In the genomic region with DNA sequence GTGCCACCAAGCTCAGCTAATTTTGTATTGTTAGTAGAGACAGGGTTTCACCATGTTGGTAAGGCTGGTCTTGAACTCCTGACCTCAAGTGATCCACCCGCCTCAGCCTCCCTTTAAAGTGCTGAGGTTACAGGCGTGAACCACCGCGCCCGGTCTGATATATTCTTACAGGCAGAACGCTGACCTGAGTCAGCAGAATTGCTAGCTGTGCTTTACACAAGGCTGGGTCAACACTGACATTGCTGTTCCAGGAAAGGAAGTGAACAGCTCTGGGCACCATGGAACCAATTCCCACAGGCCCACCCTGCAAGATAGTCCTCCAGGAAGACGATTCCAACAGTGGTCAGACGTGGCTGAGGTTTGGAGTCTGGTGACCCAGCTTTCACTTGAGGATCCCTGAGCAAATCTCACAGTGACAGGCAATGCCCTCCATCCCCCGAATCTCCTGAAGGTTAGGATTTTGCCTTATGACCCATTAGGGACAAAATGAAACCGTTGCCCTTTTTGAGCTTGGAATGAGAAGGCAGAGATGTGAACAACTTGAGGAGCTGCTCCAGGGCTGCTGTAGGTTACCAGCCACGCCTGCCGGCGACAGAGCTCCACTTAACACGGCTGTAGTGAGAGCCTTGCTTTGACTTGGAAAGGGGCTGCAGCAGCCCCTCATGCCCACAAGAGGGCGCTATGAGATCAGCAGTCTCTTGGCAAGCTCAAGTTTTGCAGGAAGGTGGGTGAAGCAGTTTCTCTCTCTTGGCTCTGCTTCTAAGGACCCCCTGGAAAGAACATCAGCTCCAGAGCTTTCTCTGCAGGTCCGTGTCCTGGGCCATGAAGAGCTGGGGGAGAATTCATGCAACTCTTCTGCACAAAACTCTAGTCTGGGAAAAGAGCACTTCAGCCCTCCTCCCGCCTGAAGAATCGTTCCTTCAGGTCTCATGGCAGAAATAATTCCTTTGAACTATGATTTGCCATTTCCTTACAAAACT, we compare ENCODE assay signal across 8 cellular contexts.
A peak's percentile ranks its signal among the peaks of the same experiment; 100 is the strongest.
DNase-seq lines count a peak whose midpoint lies in the region; ATAC-seq, FAIRE-seq and TF ChIP-seq lines count a peak whose summit lies in the region.

No MANE protein-coding gene starts in this region.

- H3K4me1 ChIP-seq in pancreas: no peaks in the 10 kb centered on the region
- peaks cover 9 to 54% (median 45%) of the 10 kb centered on the region in 4 donors for H3K4me1 ChIP-seq in tibial artery

- intact Hi-C loops in pancreas (cut with DNase I) (loop anchor here in 1 of 3 donors (10.0 kb wide), 1 partner anchor 115 kb away; no protein-coding TSS in a partner anchor), tibial artery (cut with DNase I; ENCODE audit: low total_unique reads) (loop anchor here (2.0 kb wide), 1 partner anchor 109 kb away; no protein-coding TSS in a partner anchor)

- H3K27me3 ChIP-seq in pancreas: no peaks in the 10 kb centered on the region
- peaks cover 0 to 3% of the 10 kb centered on the region in 2 donors for H3K27me3 ChIP-seq in tibial artery

- no peaks in the 10 kb centered on the region for H3K36me3 ChIP-seq in pancreas
- H3K36me3 ChIP-seq in tibial artery: no peaks in the 10 kb centered on the region

- TF ChIP-seq CTCF in C4-2B (conservative IDR thresholded peaks at IDR 0.05): peak; percentile 100
- peak; percentile 96 to 98 (median 97) for TF ChIP-seq CTCF in pancreas (IDR thresholded peaks at IDR 0.05)
- TF ChIP-seq CTCF in tibial artery (IDR thresholded peaks at IDR 0.05): peak; percentile 87 to 97

- DNase-seq in NCI-H1048 (lab: John Stamatoyannopoulos, UW): peak; percentile 6
- DNase-seq in SK-N-DZ (ENCODE audit: low spot score): peak; percentile 81
- peak; percentile 59 for DNase-seq in activated naive CD4-positive, alpha-beta T cell treated with anti-CD3 and anti-CD28 coated beads, Interleukin-2, amount 50 U/mL, for 16 hours
- peak; percentile 79 for DNase-seq in glomerular visceral epithelial cell (ENCODE audit: extremely low spot score)
- DNase-seq in pancreas: peak; percentile 55 to 87 (median 80)
- peak; percentile 74 to 86 for DNase-seq in tibial artery

- H3K9me3 ChIP-seq in pancreas (no peaks in the 10 kb centered on the region), tibial artery (no peaks in the 10 kb centered on the region)

- H3K27ac ChIP-seq in C4-2B (peak overlapping the region; percentile 3; the same call in 1 of the 2 replicates), pancreas (no peak overlapping the region), tibial artery (peak overlapping the region; percentile 81 to 84)

- ATAC-seq in GM21381 (IDR thresholded peaks at IDR 0.05; ENCODE audit: unreplicated experiment) (peak; percentile 84), pancreas (peak; percentile 90 to 94 (median 92))

- WGBS in pancreas, 2 donors: 28 to 29% methylated on average over 18 of the region's 18 CpGs

- H3K4me3 ChIP-seq in pancreas: peak overlapping the region in 2 of 4 donors; percentile 6 to 22
- no peak overlapping the region for H3K4me3 ChIP-seq in tibial artery

- FAIRE-seq in pancreas (lab: Jason Lieb, UNC): no peak

Comparison
In these comparisons a context has a peak if more than half of its experiments do, and no peak if none do; other contexts are left out.
1. H3K27ac ChIP-seq: peak in C4-2B (single experiment) and tibial artery (2 of 2); none in pancreas (0 of 4).
2. DNase-seq: peak in every context shown above with its lines; median percentile 81 in SK-N-DZ; 80 in pancreas; 80 in tibial artery; 79 in glomerular visceral epithelial cell; 59 in activated naive CD4-positive, alpha-beta T cell treated with anti-CD3 and anti-CD28 coated beads, Interleukin-2, amount 50 U/mL, for 16 hours; 6 in NCI-H1048.
3. Peak in every context shown above with its lines, with median percentiles within 50 percentile points of each other: CTCF ChIP-seq.